Comparison of ENCODE assay signal across 1 cellular context in the genomic region with DNA sequence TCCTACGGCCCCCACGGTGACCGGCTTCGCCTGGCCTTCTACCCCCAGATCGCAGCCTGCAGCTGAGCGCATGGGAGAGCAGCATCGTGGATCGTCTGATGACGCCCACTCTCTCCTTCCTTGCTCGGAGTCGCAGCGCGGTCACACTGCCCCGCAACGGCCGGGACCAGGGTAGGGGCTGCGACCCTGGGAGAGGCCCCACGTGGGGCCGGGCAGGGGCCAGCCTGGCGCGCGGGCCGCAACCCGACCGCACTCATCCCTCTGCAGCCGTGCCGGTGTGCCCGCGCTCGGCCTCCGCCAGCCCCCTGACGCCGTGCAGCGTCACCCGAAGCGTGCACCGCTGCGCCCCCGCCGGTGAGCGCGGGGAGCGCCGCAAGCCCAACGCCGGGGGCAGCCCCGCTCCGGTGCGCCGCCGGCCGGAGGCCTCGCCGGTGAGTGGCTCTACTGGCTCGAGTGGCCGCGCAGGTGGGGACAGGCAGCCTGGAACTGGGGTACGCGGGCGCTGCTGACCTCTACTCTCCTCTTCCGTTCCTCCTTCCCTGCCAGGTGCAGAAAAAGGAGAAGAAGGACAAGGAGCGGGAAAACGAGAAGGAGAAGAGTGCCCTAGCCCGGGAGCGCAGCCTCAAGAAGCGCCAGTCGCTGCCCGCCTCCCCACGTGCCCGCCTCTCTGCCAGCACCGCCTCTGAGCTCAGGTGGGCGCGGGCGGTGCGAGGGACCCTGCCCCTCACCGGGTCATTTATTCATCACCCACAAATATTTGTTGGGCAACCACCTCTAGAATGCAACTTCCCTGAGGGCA.
TF ChIP-seq lines count a peak whose summit lies in the region.

No MANE protein-coding gene starts in this region.

TF ChIP-seq in H1, 55 proteins besides CTCF, POLR2A, EP300 and RAD21:
- peak in 1 of 2 experiments; percentile 58; a peak in 1 of 4 replicates for TF ChIP-seq SIN3A (conservative IDR thresholded peaks at IDR 0.05 in 1 of 2, IDR thresholded peaks at IDR 0.05 in 1 of 2; ENCODE audit: low read depth in 1 of 2, low read length in 2 of 2)
- no peak for TF ChIP-seq CTBP2 (IDR thresholded peaks at IDR 0.05; ENCODE audit: borderline replicate concordance, insufficient read depth, insufficient read length, low read length)
- TF ChIP-seq JUND (IDR thresholded peaks at IDR 0.05; ENCODE audit: low read length) = no peak
- no peak for TF ChIP-seq SRF (IDR thresholded peaks at IDR 0.05; ENCODE audit: low read depth, low read length)
- no peak for TF ChIP-seq CEBPB (IDR thresholded peaks at IDR 0.05; ENCODE audit: low read depth, low read length)
- TF ChIP-seq CHD2 (IDR thresholded peaks at IDR 0.05; ENCODE audit: low read length) = peak; percentile 7; the same call in 1 of the 2 replicates
- TF ChIP-seq, protein P1, sequence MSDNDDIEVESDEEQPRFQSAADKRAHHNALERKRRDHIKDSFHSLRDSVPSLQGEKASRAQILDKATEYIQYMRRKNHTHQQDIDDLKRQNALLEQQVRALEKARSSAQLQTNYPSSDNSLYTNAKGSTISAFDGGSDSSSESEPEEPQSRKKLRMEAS (IDR thresholded peaks at IDR 0.05) = peak; percentile 68; the same call in 1 of the 2 replicates
- peak; percentile 34 for TF ChIP-seq TAF7 (optimal IDR thresholded peaks at IDR 0.05; ENCODE audit: borderline replicate concordance, low read depth, low read length)
- peak; percentile 62; the same call in 1 of the 2 replicates for TF ChIP-seq POLR2AphosphoS5 (IDR thresholded peaks at IDR 0.05; ENCODE audit: low read depth, low read length)
- TF ChIP-seq HDAC6 (IDR thresholded peaks at IDR 0.05; ENCODE audit: low read depth, low read length) = no peak
- no peak for TF ChIP-seq EZH2 (IDR thresholded peaks at IDR 0.05; ENCODE audit: low read depth, low read length, severe bottlenecking)
- TF ChIP-seq KDM1A (IDR thresholded peaks at IDR 0.05; ENCODE audit: borderline replicate concordance, low read length) = no peak
- TF ChIP-seq KDM5A (IDR thresholded peaks at IDR 0.05; ENCODE audit: low read length) = no peak
- TF ChIP-seq YY1 (IDR thresholded peaks at IDR 0.05; ENCODE audit: low read depth, low read length) = peak; percentile 43; the same call in 1 of the 2 replicates
- TF ChIP-seq ZNF274 (IDR thresholded peaks at IDR 0.05; ENCODE audit: borderline replicate concordance, extremely low read depth, low read length) = no peak
- no peak for TF ChIP-seq FOSL1 (IDR thresholded peaks at IDR 0.05; ENCODE audit: insufficient read depth, low read depth, low read length)
- no peak for TF ChIP-seq SP4 (IDR thresholded peaks at IDR 0.05; ENCODE audit: low read length)
- TF ChIP-seq, protein P2, sequence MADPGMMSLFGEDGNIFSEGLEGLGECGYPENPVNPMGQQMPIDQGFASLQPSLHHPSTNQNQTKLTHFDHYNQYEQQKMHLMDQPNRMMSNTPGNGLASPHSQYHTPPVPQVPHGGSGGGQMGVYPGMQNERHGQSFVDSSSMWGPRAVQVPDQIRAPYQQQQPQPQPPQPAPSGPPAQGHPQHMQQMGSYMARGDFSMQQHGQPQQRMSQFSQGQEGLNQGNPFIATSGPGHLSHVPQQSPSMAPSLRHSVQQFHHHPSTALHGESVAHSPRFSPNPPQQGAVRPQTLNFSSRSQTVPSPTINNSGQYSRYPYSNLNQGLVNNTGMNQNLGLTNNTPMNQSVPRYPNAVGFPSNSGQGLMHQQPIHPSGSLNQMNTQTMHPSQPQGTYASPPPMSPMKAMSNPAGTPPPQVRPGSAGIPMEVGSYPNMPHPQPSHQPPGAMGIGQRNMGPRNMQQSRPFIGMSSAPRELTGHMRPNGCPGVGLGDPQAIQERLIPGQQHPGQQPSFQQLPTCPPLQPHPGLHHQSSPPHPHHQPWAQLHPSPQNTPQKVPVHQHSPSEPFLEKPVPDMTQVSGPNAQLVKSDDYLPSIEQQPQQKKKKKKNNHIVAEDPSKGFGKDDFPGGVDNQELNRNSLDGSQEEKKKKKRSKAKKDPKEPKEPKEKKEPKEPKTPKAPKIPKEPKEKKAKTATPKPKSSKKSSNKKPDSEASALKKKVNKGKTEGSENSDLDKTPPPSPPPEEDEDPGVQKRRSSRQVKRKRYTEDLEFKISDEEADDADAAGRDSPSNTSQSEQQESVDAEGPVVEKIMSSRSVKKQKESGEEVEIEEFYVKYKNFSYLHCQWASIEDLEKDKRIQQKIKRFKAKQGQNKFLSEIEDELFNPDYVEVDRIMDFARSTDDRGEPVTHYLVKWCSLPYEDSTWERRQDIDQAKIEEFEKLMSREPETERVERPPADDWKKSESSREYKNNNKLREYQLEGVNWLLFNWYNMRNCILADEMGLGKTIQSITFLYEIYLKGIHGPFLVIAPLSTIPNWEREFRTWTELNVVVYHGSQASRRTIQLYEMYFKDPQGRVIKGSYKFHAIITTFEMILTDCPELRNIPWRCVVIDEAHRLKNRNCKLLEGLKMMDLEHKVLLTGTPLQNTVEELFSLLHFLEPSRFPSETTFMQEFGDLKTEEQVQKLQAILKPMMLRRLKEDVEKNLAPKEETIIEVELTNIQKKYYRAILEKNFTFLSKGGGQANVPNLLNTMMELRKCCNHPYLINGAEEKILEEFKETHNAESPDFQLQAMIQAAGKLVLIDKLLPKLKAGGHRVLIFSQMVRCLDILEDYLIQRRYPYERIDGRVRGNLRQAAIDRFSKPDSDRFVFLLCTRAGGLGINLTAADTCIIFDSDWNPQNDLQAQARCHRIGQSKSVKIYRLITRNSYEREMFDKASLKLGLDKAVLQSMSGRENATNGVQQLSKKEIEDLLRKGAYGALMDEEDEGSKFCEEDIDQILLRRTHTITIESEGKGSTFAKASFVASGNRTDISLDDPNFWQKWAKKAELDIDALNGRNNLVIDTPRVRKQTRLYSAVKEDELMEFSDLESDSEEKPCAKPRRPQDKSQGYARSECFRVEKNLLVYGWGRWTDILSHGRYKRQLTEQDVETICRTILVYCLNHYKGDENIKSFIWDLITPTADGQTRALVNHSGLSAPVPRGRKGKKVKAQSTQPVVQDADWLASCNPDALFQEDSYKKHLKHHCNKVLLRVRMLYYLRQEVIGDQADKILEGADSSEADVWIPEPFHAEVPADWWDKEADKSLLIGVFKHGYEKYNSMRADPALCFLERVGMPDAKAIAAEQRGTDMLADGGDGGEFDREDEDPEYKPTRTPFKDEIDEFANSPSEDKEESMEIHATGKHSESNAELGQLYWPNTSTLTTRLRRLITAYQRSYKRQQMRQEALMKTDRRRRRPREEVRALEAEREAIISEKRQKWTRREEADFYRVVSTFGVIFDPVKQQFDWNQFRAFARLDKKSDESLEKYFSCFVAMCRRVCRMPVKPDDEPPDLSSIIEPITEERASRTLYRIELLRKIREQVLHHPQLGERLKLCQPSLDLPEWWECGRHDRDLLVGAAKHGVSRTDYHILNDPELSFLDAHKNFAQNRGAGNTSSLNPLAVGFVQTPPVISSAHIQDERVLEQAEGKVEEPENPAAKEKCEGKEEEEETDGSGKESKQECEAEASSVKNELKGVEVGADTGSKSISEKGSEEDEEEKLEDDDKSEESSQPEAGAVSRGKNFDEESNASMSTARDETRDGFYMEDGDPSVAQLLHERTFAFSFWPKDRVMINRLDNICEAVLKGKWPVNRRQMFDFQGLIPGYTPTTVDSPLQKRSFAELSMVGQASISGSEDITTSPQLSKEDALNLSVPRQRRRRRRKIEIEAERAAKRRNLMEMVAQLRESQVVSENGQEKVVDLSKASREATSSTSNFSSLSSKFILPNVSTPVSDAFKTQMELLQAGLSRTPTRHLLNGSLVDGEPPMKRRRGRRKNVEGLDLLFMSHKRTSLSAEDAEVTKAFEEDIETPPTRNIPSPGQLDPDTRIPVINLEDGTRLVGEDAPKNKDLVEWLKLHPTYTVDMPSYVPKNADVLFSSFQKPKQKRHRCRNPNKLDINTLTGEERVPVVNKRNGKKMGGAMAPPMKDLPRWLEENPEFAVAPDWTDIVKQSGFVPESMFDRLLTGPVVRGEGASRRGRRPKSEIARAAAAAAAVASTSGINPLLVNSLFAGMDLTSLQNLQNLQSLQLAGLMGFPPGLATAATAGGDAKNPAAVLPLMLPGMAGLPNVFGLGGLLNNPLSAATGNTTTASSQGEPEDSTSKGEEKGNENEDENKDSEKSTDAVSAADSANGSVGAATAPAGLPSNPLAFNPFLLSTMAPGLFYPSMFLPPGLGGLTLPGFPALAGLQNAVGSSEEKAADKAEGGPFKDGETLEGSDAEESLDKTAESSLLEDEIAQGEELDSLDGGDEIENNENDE (IDR thresholded peaks at IDR 0.05; ENCODE audit: insufficient replicate concordance, low read length) = no peak
- peak; percentile 56 for TF ChIP-seq BACH1 (IDR thresholded peaks at IDR 0.05; ENCODE audit: low read length)
- no peak for TF ChIP-seq SIRT6 (IDR thresholded peaks at IDR 0.05; ENCODE audit: low read length)
- TF ChIP-seq JUN (IDR thresholded peaks at IDR 0.05; ENCODE audit: low read depth, low read length) = no peak
- peak in 1 of 2 experiments; percentile 40; a peak in 1 of 4 replicates for TF ChIP-seq HDAC2 (IDR thresholded peaks at IDR 0.05; ENCODE audit: borderline replicate concordance in 1 of 2, low read depth in 2 of 2, low read length in 2 of 2)
- TF ChIP-seq CREB1 (IDR thresholded peaks at IDR 0.05) = peak; percentile 92
- TF ChIP-seq CBX8 (IDR thresholded peaks at IDR 0.05; ENCODE audit: borderline replicate concordance, low read depth, low read length) = no peak
- no peak for TF ChIP-seq SAP30 (IDR thresholded peaks at IDR 0.05; ENCODE audit: insufficient read depth, insufficient replicate concordance, low read length)
- TF ChIP-seq BRCA1 (IDR thresholded peaks at IDR 0.05; ENCODE audit: low read depth, low read length) = no peak
- no peak for TF ChIP-seq GTF2F1 (IDR thresholded peaks at IDR 0.05; ENCODE audit: borderline replicate concordance, low read depth, low read length)
- peak; percentile 52 for TF ChIP-seq ASH2L (IDR thresholded peaks at IDR 0.05; ENCODE audit: low read length)
- TF ChIP-seq SUZ12 (IDR thresholded peaks at IDR 0.05; ENCODE audit: low read length) = no peak
- TF ChIP-seq RFX5 (IDR thresholded peaks at IDR 0.05; ENCODE audit: borderline replicate concordance, low read depth, low read length) = no peak
- TF ChIP-seq SP1 (IDR thresholded peaks at IDR 0.05; ENCODE audit: low read depth, low read length) = no peak; the same call in 1 of the 2 replicates
- TF ChIP-seq GABPA (IDR thresholded peaks at IDR 0.05; ENCODE audit: borderline replicate concordance, insufficient read depth, low read length) = peak; percentile 75; the same call in 1 of the 2 replicates
- 0 out of 2 replicates have a peak, but pooled peaks have one; percentile 14 for TF ChIP-seq TBP (IDR thresholded peaks at IDR 0.05; ENCODE audit: low read depth, low read length)
- no peak for TF ChIP-seq EGR1 (IDR thresholded peaks at IDR 0.05; ENCODE audit: borderline replicate concordance, low read depth, low read length)
- TF ChIP-seq, protein P3, sequence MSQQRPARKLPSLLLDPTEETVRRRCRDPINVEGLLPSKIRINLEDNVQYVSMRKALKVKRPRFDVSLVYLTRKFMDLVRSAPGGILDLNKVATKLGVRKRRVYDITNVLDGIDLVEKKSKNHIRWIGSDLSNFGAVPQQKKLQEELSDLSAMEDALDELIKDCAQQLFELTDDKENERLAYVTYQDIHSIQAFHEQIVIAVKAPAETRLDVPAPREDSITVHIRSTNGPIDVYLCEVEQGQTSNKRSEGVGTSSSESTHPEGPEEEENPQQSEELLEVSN (IDR thresholded peaks at IDR 0.05) = peak; percentile 64; the same call in 1 of the 2 replicates
- TF ChIP-seq POU5F1 (IDR thresholded peaks at IDR 0.05; ENCODE audit: low read depth, low read length) = no peak
- TF ChIP-seq TAF1 (IDR thresholded peaks at IDR 0.05; ENCODE audit: low read depth, low read length) = peak; percentile 57
